Comparison of ENCODE assay signal across 17 cellular contexts in the genomic region with DNA sequence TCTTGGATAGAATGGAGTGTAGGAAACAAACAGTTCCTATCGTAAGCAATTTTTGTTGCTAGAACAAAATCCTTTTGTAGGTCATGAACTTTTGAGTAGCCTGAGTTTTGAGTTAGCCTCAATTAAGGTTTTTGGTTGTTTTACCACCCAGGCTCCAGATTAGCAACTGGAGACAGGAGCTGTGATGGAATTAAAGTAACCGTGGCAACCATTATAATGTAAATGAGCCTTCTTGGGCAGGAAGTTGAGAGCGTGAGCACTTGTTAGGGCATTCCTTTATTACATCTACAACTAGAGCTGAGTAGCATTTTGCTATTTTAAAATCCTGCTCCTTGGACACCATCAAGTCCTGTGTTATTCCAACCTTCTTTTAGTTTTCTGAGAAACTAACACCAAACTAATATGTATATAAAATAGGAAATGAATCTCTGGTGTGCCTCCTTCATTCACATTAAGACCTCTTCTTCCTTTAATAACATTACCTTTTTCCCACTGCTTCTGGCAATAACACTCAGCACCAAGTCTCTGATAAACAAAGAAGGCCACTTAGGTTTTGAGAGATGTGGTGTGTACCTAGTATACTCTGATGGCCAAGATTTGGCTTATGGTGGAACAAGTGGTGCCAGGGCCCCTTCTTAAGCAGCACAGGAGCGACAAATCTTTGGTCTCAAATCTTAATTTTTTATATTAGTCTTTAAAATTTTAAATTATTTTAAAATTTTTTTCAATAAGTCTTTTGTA. TPM values are rescaled to one million over a fixed set of nuclear protein-coding genes. Genes with fewer than 3 reads are reported as not detected.
DNase-seq lines count a peak whose midpoint lies in the region; ATAC-seq, FAIRE-seq and TF ChIP-seq lines count a peak whose summit lies in the region.
"Had no signal": no experiment of that assay in that cellular context is flagged by ENCODE, and none has a peak within 500 bp of the region (broad histone marks: within the 10 kb centered on the region; RNA-seq: fewer than 3 reads in every experiment).

No MANE protein-coding gene starts in this region.

- H3K27me3 ChIP-seq in CD8-positive, alpha-beta memory T cell (ENCODE audit: insufficient read depth, low read length, poor library complexity, severe bottlenecking): no peaks in the 10 kb centered on the region
- H3K27me3 ChIP-seq in HAP-1 (ENCODE audit: low read depth): no peaks in the 10 kb centered on the region
- no peaks in the 10 kb centered on the region; a peak in 1 of 5 replicates for H3K27me3 ChIP-seq in K562 (ENCODE audit: control insufficient read depth in 2 of 2, insufficient read depth in 2 of 2, low read length in 2 of 2)
- H3K27me3 ChIP-seq: right atrium auricular region, vagina had no signal

- H3K4me2 ChIP-seq in K562 (ENCODE audit: insufficient read depth, low read length): no peak overlapping the region

- intact Hi-C loops in K562 (cut with micrococcal nuclease): no loop called here

- H3K27ac ChIP-seq in CD8-positive, alpha-beta memory T cell (ENCODE audit: low read depth, low read length): no peak overlapping the region
- H3K27ac ChIP-seq in K562 (ENCODE audit: extremely low read depth, low read depth, low read length): no peak overlapping the region
- H3K27ac ChIP-seq: HL-60, right atrium auricular region, vagina had no signal

- CTCF ChIA-PET in CD8-positive, alpha-beta memory T cell (lab: Charles Lee): interaction anchor here (1.4 to 1.8 kb wide), 2 partner anchors 12 to 41 kb away, joined by 4 to 5 read pairs; no protein-coding TSS in a partner anchor
- CTCF ChIA-PET in K562 (lab: Yijun Ruan, JAX; ENCODE audit: low intra/inter-chr PET ratio): no interaction called here

- in situ Hi-C loops in HAP-1 (cut with MboI; ENCODE audit: low sequenced_read_pairs): no loop called here
- in situ Hi-C loops in K562 (cut with MboI): no loop called here

- peak overlapping the region; percentile 25 to 81 (median 67) for H3K4me3 Mint-ChIP-seq in CD8-positive, alpha-beta memory T cell

- peaks cover 23 to 31% (median 24%) of the 10 kb centered on the region in 3 donors for H3K4me1 Mint-ChIP-seq in CD8-positive, alpha-beta memory T cell

- no peaks in the 10 kb centered on the region for H3K36me3 ChIP-seq in CD8-positive, alpha-beta memory T cell (ENCODE audit: insufficient read depth, low read length)
- H3K36me3 ChIP-seq in HAP-1 (replicated peaks) (0 out of 2 replicates have a peak, but pooled peaks cover 4% of the 10 kb centered on the region), K562 (ENCODE audit: control insufficient read depth, insufficient read depth, low read length) (no peaks in the 10 kb centered on the region)
- H3K36me3 ChIP-seq: right atrium auricular region, vagina had no signal

- no peak overlapping the region for H3K4me3 ChIP-seq in CD8-positive, alpha-beta memory T cell (ENCODE audit: low read length)
- no peak overlapping the region for H3K4me3 ChIP-seq in HAP-1
- no peak overlapping the region for H3K4me3 ChIP-seq in K562
- H3K4me3 ChIP-seq: right atrium auricular region, vagina had no signal

- TF ChIP-seq RAD21 in K562 (CRISPR knock-in tag; conservative IDR thresholded peaks at IDR 0.05 in 1 of 2, IDR thresholded peaks at IDR 0.05 in 1 of 2): no peak

- TF ChIP-seq CTCF in K562 (IDR thresholded peaks at IDR 0.05 in 2 of 3, conservative IDR thresholded peaks at IDR 0.05 in 1 of 3; ENCODE audit: insufficient read depth in 2 of 3, low read depth in 1 of 3, low read length in 3 of 3): no peak

- 32% methylated on average over 4 of the region's 4 CpGs for WGBS in K562 (ENCODE audit: insufficient coverage, low coverage, missing lambda C conversion rate)

- H3K9ac ChIP-seq in K562 (ENCODE audit: insufficient read depth in 1 of 2, low read depth in 2 of 2, low read length in 2 of 2): no peak overlapping the region

- no peaks in the 10 kb centered on the region for H3K9me3 ChIP-seq in CD8-positive, alpha-beta memory T cell (ENCODE audit: low read length)
- H3K9me3 ChIP-seq in HAP-1 (no peaks in the 10 kb centered on the region), K562 (replicated peaks; ENCODE audit: control insufficient read depth, insufficient read depth, low read depth, low read length) (no peaks in the 10 kb centered on the region)
- H3K9me3 ChIP-seq: right atrium auricular region, vagina had no signal

- FAIRE-seq in K562 (lab: Jason Lieb, UNC): no peak

- no peaks in the 10 kb centered on the region for H3K9me3 Mint-ChIP-seq in CD8-positive, alpha-beta memory T cell
- H3K9me3 Mint-ChIP-seq: HFFc6 had no signal

- no peak for DNase-seq in CD8-positive, alpha-beta memory T cell
- DNase-seq in HAP-1 (ENCODE audit: low spot score in 2 of 2) (peak; percentile 72 to 96), K562 (ENCODE audit: extremely low read depth in 1 of 4, low spot score in 3 of 4) (no peak), medulla oblongata (ENCODE audit: extremely low spot score) (peak; percentile 24), HuH-7.5 (ENCODE audit: low spot score) (no peak), SKM-1 treated with dmso at 0.1 percent for 144 hours (lab: John Stamatoyannopoulos, UW; ENCODE audit: unreplicated experiment) (no peak)
- DNase-seq: activated CD4-positive, alpha-beta T cell treated with anti-CD3 and anti-CD28 coated beads for 48 hours; DND-41; HFFc6; NCI-H2171 treated with DMSO at 0.1 percent for 48 hours; SIG-M5 had no signal

- H3K79me2 ChIP-seq in K562 (ENCODE audit: control insufficient read depth, insufficient read depth, low read length): no peaks in the 10 kb centered on the region

- H3K9me1 ChIP-seq in K562 (ENCODE audit: control insufficient read depth, insufficient read depth, low read length): no peaks in the 10 kb centered on the region

- BruUV-seq in K562 (replicated peaks; lab: Mats Ljungman, UMichigan): no TSS peak

- TF ChIP-seq POLR2A in K562 (conservative IDR thresholded peaks at IDR 0.05): no peak

- peaks cover 8% of the 10 kb centered on the region for H3K4me1 ChIP-seq in CD8-positive, alpha-beta memory T cell (ENCODE audit: insufficient read depth, low read length)
- H3K4me1 ChIP-seq in HAP-1 (peaks cover 28% of the 10 kb centered on the region), K562 (replicated peaks in 1 of 2; ENCODE audit: control insufficient read depth in 2 of 2, insufficient read depth in 2 of 2, low read length in 2 of 2) (peaks cover 0 to 7% of the 10 kb centered on the region in 2 experiments; a peak in 1 of 5 replicates)
- H3K4me1 ChIP-seq: right atrium auricular region, vagina had no signal

- no peak for TF ChIP-seq EP300 in K562 (IDR thresholded peaks at IDR 0.05; ENCODE audit: low read length)

- peaks cover 0 to 3% (median 0%) of the 10 kb centered on the region in 3 donors for H3K36me3 Mint-ChIP-seq in CD8-positive, alpha-beta memory T cell

- POLR2A ChIA-PET in CD8-positive, alpha-beta memory T cell (lab: Charles Lee): no interaction called here
- POLR2A ChIA-PET in K562 (lab: Yijun Ruan, JAX): interaction anchor here (0.7 to 0.9 kb wide), 2 partner anchors 11 to 20 kb away, joined by 3 read pairs; no protein-coding TSS in a partner anchor

- no peaks in the 10 kb centered on the region for H3K27me3 Mint-ChIP-seq in CD8-positive, alpha-beta memory T cell

- H3K27ac Mint-ChIP-seq in CD8-positive, alpha-beta memory T cell: peak overlapping the region in 1 of 8 donors; percentile 67
- H3K27ac Mint-ChIP-seq: HFFc6 had no signal

- ATAC-seq in K562: no peak
- no peak for ATAC-seq in HG02678 (IDR thresholded peaks at IDR 0.05; ENCODE audit: unreplicated experiment)
- no peak for ATAC-seq in GM18907 (IDR thresholded peaks at IDR 0.05; ENCODE audit: unreplicated experiment)
- ATAC-seq: left lobe of liver had no signal

- no peak overlapping the region for H2AFZ ChIP-seq in K562 (ENCODE audit: low read depth, low read length)

- no peaks in the 10 kb centered on the region for H4K20me1 ChIP-seq in K562 (replicated peaks; ENCODE audit: control insufficient read depth, insufficient read depth, low read length)

TF ChIP-seq in K562, 482 proteins besides CTCF, POLR2A, EP300 and RAD21:
- no peak for TF ChIP-seq GABPB1 (CRISPR knock-in tag; IDR thresholded peaks at IDR 0.05)
- TF ChIP-seq ATF1 (CRISPR knock-in tag; IDR thresholded peaks at IDR 0.05): no peak
- TF ChIP-seq ATF1 (tag; IDR thresholded peaks at IDR 0.05): no peak
- TF ChIP-seq RFX1 (IDR thresholded peaks at IDR 0.05): peak; percentile 54; the same call in 1 of the 2 replicates

RNA-seq across cellular contexts. Expression of gene AHCYL2, which starts 34.0 kb away (rescaled TPM):
- total RNA-seq in CD8-positive, alpha-beta memory T cell: 1 to 10 TPM; 8.2 to 8.4 TPM
- polyA plus RNA-seq in CD8-positive, alpha-beta memory T cell: 8.1 TPM
- 11.5 and 16.6 TPM in 2 replicates for total RNA-seq in K562 (2011; cell fraction: chromatin; rRNA removed; ENCODE audit: low replicate concordance)
- total RNA-seq in K562 (2011; cell fraction: nucleolus; rRNA removed): 3.7 and 4.3 TPM in 2 replicates
- 7.0 and 11.6 TPM in 2 replicates for total RNA-seq in K562 (2011; cell fraction: nucleoplasm; rRNA removed)
- total RNA-seq in K562 (2014; rRNA removed) (3.1 and 3.7 TPM in 2 replicates), K562 (2014; rRNA removed; fragmentation: Illumina TruSeq; extraction: Trizol) (5.2 TPM in 2 replicates), K562 (2015; rRNA removed; fragmentation: Illumina TruSeq; extraction: Trizol) (5.5 and 6.8 TPM in 2 replicates), K562 (2021) (5.2 and 5.5 TPM in 2 replicates)
- polyA plus RNA-seq in K562 (2011; rRNA removed) (10.5 and 10.8 TPM in 2 replicates), K562 (2014; fragmentation: Illumina TruSeq; extraction: Trizol) (4.8 and 6.2 TPM in 2 replicates), K562 (2014; fragmentation: Nextera tagmentation; extraction: Ambion mirVana) (1 to 10 TPM in 1 of 2 experiments, under 1 TPM in 1; 0.93 to 2.0 TPM), K562 (2014; rRNA removed) (4.3 and 5.6 TPM in 2 replicates)
- polyA plus RNA-seq in K562 (2011; cell fraction: cytosol; rRNA removed): 4.5 and 8.6 TPM in 2 replicates
- polyA plus RNA-seq in K562 (2011; cell fraction: nucleus; rRNA removed): 10.3 and 13.9 TPM in 2 replicates
- 4.9 and 7.6 TPM in 2 replicates for polyA plus RNA-seq in K562 (2012)
- 17.9 and 25.5 TPM in 2 replicates for polyA minus RNA-seq in K562 (2011; rRNA and poly(A)+ RNA removed)
- polyA minus RNA-seq in K562 (2011; cell fraction: cytosol; rRNA and poly(A)+ RNA removed): 5.7 and 7.6 TPM in 2 replicates
- polyA minus RNA-seq in K562 (2011; cell fraction: nucleus; rRNA and poly(A)+ RNA removed): 3.4 and 8.2 TPM in 2 replicates

Comparison
In these comparisons a context has a peak if more than half of its experiments do, and no peak if none do; other contexts are left out.
1. DNase-seq: peak in HAP-1 (2 of 2) and medulla oblongata (single experiment); none in CD8-positive, alpha-beta memory T cell (0 of 5), K562 (0 of 4), HuH-7.5 (single experiment) and SKM-1 treated with dmso at 0.1 percent for 144 hours (single experiment).